In genomic region chr20:774016-774679, GRCh38 we compare ENCODE assay signal across 14 cellular contexts. TPM values are rescaled to one million over a fixed set of nuclear protein-coding genes. Genes with fewer than 3 reads are reported as not detected.
"Had no signal": no experiment of that assay in that cellular context is flagged by ENCODE, and none has a peak within 500 bp of the region (broad histone marks: within the 10 kb centered on the region; RNA-seq: fewer than 3 reads in every experiment).

No MANE protein-coding gene starts in this region.

- DNase-seq: activated CD4-positive, alpha-beta memory T cell treated with anti-CD3 and anti-CD28 coated beads for 36 hours; activated CD4-positive, alpha-beta T cell treated with anti-CD3 and anti-CD28 coated beads for 1 hour; activated gamma-delta T cell; activated T-cell treated with anti-CD3 and anti-CD28 coated beads, Interleukin-2, amount 50 U/mL, for 48 hours; amygdala; brain microvascular endothelial cell; cerebellar nuclear complex; hypothalamus; posterior cingulate gyrus; stimulated activated CD4-positive, alpha-beta T cell treated with anti-CD3 and anti-CD28 coated beads, Interleukin-4, amount 100 ng/mL, for 4 hours; stimulated activated naive CD8-positive, alpha-beta T cell treated with anti-CD3 and anti-CD28 coated beads, Interleukin-15, amount 100 ng/mL, for 72 hours had no signal

- H3K4me3 ChIP-seq: skin epidermis, thoracic aorta had no signal

- H3K9me3 ChIP-seq: thoracic aorta had no signal

- H3K27me3 ChIP-seq: brain microvascular endothelial cell had no signal

- H3K36me3 ChIP-seq: brain microvascular endothelial cell, thoracic aorta had no signal

- H3K27ac ChIP-seq: brain microvascular endothelial cell, skin epidermis, thoracic aorta had no signal

RNA-seq across cellular contexts. Expression of gene SLC52A3, which starts 5.8 kb away (rescaled TPM):
- total RNA-seq: activated CD4-positive, alpha-beta memory T cell treated with anti-CD3 and anti-CD28 coated beads for 36 hours; myocyte had no signal
